In genomic region chr6:132813173-132813856, GRCh38 we compare ENCODE assay signal across 1 cellular context.
TF ChIP-seq lines count a peak whose summit lies in the region.

No MANE protein-coding gene starts in this region.

TF ChIP-seq in endothelial cell of umbilical vein, 7 proteins besides CTCF, POLR2A, EP300 and RAD21:
- TF ChIP-seq MAX (IDR thresholded peaks at IDR 0.05; ENCODE audit: insufficient read depth, insufficient read length) (no peak), POLR2AphosphoS5 (IDR thresholded peaks at IDR 0.05; ENCODE audit: insufficient read depth, low read depth, low read length) (no peak), FOS (IDR thresholded peaks at IDR 0.05; ENCODE audit: borderline replicate concordance, insufficient read depth, low read length) (no peak), MYC (IDR thresholded peaks at IDR 0.05; ENCODE audit: low read depth, low read length) (no peak), JUN (IDR thresholded peaks at IDR 0.05; ENCODE audit: borderline replicate concordance, insufficient read depth, insufficient read length, low read depth) (no peak), EZH2 (IDR thresholded peaks at IDR 0.05; ENCODE audit: borderline replicate concordance, low read depth, low read length, severe bottlenecking) (no peak)
